ENCODE assay signal across 10 cellular contexts in the genomic region with DNA sequence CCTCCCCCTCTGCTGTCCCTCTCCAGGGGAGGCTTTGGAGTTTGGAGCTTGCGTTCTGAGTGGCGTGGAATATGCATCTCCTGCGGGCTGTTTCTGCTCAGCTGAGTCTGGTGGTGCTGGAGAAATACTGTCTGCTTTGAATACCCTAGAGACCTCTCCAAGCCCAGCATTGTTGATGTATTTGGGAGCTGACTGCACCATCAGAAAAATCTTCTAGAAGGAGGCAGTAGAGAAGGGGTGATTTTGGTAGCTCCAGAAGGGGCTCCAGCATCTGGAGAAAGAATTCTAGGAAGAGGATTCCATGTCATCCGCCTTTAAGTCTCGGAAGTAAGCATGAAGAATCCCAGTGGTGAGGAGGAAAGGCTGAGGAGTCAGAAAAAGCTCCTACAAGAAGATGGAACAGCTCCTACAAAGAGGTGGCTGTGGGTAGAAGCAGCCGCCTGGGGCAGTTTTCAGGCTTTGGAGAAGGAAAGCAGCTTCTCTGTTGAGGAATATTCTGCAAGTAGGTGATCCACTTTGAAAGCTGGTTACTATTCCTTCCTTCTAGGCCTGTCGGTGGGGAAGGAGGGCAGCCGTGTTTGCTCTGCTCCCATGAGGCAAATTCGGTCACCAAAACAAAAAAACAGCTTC. TPM values are rescaled to one million over a fixed set of nuclear protein-coding genes. Genes with fewer than 3 reads are reported as not detected.
DNase-seq lines count a peak whose midpoint lies in the region; ATAC-seq and TF ChIP-seq lines count a peak whose summit lies in the region.
"Had no signal": no experiment of that assay in that cellular context is flagged by ENCODE, and none has a peak within 500 bp of the region (broad histone marks: within the 10 kb centered on the region; RNA-seq: fewer than 3 reads in every experiment).

No MANE protein-coding gene starts in this region.

- H3K23ac ChIP-seq in mesenchymal stem cell (ENCODE audit: low read length in 2 of 2) = no peak overlapping the region

- no peak overlapping the region for H3K18ac ChIP-seq in mesenchymal stem cell (ENCODE audit: low read depth in 1 of 2, low read length in 2 of 2)

- peak overlapping the region in 6 of 7 donors; percentile 51 to 84 (median 78) for H3K27ac Mint-ChIP-seq in CD4-positive, alpha-beta memory T cell
- peak overlapping the region; percentile 88 to 94 for H3K27ac Mint-ChIP-seq in T-cell

- H3K27me3 ChIP-seq in CD4-positive, alpha-beta memory T cell (ENCODE audit: insufficient read depth, low read length) = no peaks in the 10 kb centered on the region
- no peaks in the 10 kb centered on the region for H3K27me3 ChIP-seq in heart right ventricle
- H3K27me3 ChIP-seq in sigmoid colon = no peaks in the 10 kb centered on the region
- no peaks in the 10 kb centered on the region for H3K27me3 ChIP-seq in mesenchymal stem cell (ENCODE audit: control insufficient read depth in 1 of 2, insufficient read depth in 1 of 2, low read length in 2 of 2)

- H4K91ac ChIP-seq in mesenchymal stem cell (ENCODE audit: low read length) = no peak overlapping the region

- 60 to 64% methylated on average over 9 of the region's 9 CpGs for WGBS in heart right ventricle, 2 donors
- WGBS in sigmoid colon, 2 donors = 19 to 55% methylated on average over 9 of the region's 9 CpGs
- WGBS in mesenchymal stem cell = 91% methylated on average over 9 of the region's 9 CpGs

- H2BK12ac ChIP-seq in mesenchymal stem cell (ENCODE audit: low read length in 2 of 2) = no peak overlapping the region

- no peak overlapping the region for H2BK120ac ChIP-seq in mesenchymal stem cell (ENCODE audit: low read depth, low read length)

- no peak for TF ChIP-seq EP300 in sigmoid colon (IDR thresholded peaks at IDR 0.05)

- H3K4me1 Mint-ChIP-seq in CD4-positive, alpha-beta memory T cell = peaks cover 43 to 62% (median 54%) of the 10 kb centered on the region in 4 donors
- H3K4me1 Mint-ChIP-seq in T-cell = peaks cover 14 to 51% (median 49%) of the 10 kb centered on the region in 3 donors

- POLR2A ChIA-PET in CD4-positive, alpha-beta memory T cell (lab: Charles Lee; ENCODE audit: partially characterized antibody) = interaction anchor here (0.7 to 6.3 kb wide), 5 partner anchors 8 to 95 kb away, joined by 3 to 53 read pairs (median 3); a partner anchor contains a TSS
- POLR2A ChIA-PET in T-cell (lab: Charles Lee) = interaction anchor here in 1 of 2 donors (1.5 kb wide), 1 partner anchor 8 kb away, joined by 5 read pairs; no protein-coding TSS in a partner anchor

- H3K4me3 ChIP-seq in CD4-positive, alpha-beta memory T cell (ENCODE audit: low read length in 2 of 2) = no peak overlapping the region
- H3K4me3 ChIP-seq in heart right ventricle (peak overlapping the region in 4 of 10 donors; percentile 3 to 20 (median 8)), sigmoid colon (no peak overlapping the region), mesenchymal stem cell (ENCODE audit: insufficient read depth in 1 of 2, low read depth in 1 of 2, low read length in 2 of 2) (no peak overlapping the region)

- H3K27ac ChIP-seq in CD4-positive, alpha-beta memory T cell (ENCODE audit: low read depth, low read length) = no peak overlapping the region
- peak overlapping the region; percentile 5 to 77 (median 54) for H3K27ac ChIP-seq in heart right ventricle
- peak overlapping the region in 3 of 4 donors; percentile 73 to 92 (median 87) for H3K27ac ChIP-seq in sigmoid colon
- no peak overlapping the region for H3K27ac ChIP-seq in mesenchymal stem cell (ENCODE audit: low read length, poor library complexity, severe bottlenecking)

- no peaks in the 10 kb centered on the region for H3K9me3 ChIP-seq in CD4-positive, alpha-beta memory T cell (ENCODE audit: control insufficient read depth in 1 of 2, low read length in 2 of 2)
- no peaks in the 10 kb centered on the region for H3K9me3 ChIP-seq in heart right ventricle
- no peaks in the 10 kb centered on the region for H3K9me3 ChIP-seq in sigmoid colon
- H3K9me3 ChIP-seq in mesenchymal stem cell (ENCODE audit: control insufficient read depth, low read length) = no peaks in the 10 kb centered on the region

- TF ChIP-seq CTCF in heart right ventricle (IDR thresholded peaks at IDR 0.05) (no peak), sigmoid colon (IDR thresholded peaks at IDR 0.05) (no peak)

- H3K4ac ChIP-seq in mesenchymal stem cell (ENCODE audit: low read depth in 1 of 2, low read length in 2 of 2) = no peak overlapping the region

- intact Hi-C loops in CD4-positive, alpha-beta memory T cell (cut with micrococcal nuclease) = loop anchor here (1.0 kb wide), 1 partner anchor 9 kb away; no protein-coding TSS in a partner anchor
- intact Hi-C loops in heart right ventricle (cut with DNase I) = loop anchor here in 1 of 10 donors (2.0 kb wide), 1 partner anchor 33 kb away; no protein-coding TSS in a partner anchor
- intact Hi-C loops in sigmoid colon (cut with DNase I) = no loop called here

- no peak overlapping the region for H3K9ac ChIP-seq in mesenchymal stem cell (ENCODE audit: low read length)

- no peak overlapping the region for H2BK15ac ChIP-seq in mesenchymal stem cell (ENCODE audit: low read depth, poor library complexity, severe bottlenecking)

- peaks cover 5% of the 10 kb centered on the region for H3K36me3 ChIP-seq in CD4-positive, alpha-beta memory T cell (ENCODE audit: insufficient read depth, low read length)
- H3K36me3 ChIP-seq in heart right ventricle (peaks cover 0 to 39% (median 8%) of the 10 kb centered on the region in 9 donors), sigmoid colon (peaks cover 0 to 25% (median 10%) of the 10 kb centered on the region in 4 donors), mesenchymal stem cell (ENCODE audit: control insufficient read depth in 1 of 2, insufficient read depth in 2 of 2, low read depth in 1 of 2, low read length in 2 of 2) (peaks cover 24 to 28% of the 10 kb centered on the region in 2 experiments)

- H3K4me2 ChIP-seq in mesenchymal stem cell (ENCODE audit: low read length, poor library complexity, severe bottlenecking) = no peak overlapping the region

- peaks cover 17 to 40% of the 10 kb centered on the region in 2 donors for H3K36me3 Mint-ChIP-seq in CD4-positive, alpha-beta memory T cell
- H3K36me3 Mint-ChIP-seq in T-cell = peaks cover 19% of the 10 kb centered on the region

- no peak overlapping the region for H4K8ac ChIP-seq in mesenchymal stem cell (ENCODE audit: low read length)

- CTCF ChIA-PET in CD4-positive, alpha-beta memory T cell (lab: Charles Lee; ENCODE audit: partially characterized antibody) = interaction anchor here (1.2 to 3.4 kb wide), 5 partner anchors 10 to 34 kb away, joined by 3 to 14 read pairs (median 6); no protein-coding TSS in a partner anchor
- CTCF ChIA-PET in T-cell (lab: Charles Lee) = interaction anchor here (0.5 to 1.6 kb wide), 3 partner anchors 34 to 1193 kb away, joined by 3 to 5 read pairs (median 5); no protein-coding TSS in a partner anchor

- no peak overlapping the region for H2AK5ac ChIP-seq in mesenchymal stem cell (ENCODE audit: low read length, severe bottlenecking)

- no peak for ATAC-seq in T-cell (replicated peaks in 1 of 4)
- ATAC-seq in heart right ventricle = peak in 5 of 8 donors; percentile 6 to 57 (median 26)
- no peak for ATAC-seq in GM19324 (IDR thresholded peaks at IDR 0.05; ENCODE audit: low FRiP score, unreplicated experiment)
- ATAC-seq: activated T-cell treated with anti-CD3 and anti-CD28 coated beads, Interleukin-2, amount 50 U/mL, for 4 hours had no signal

- peak overlapping the region in 2 of 8 donors; percentile 38 to 48 for H3K4me3 Mint-ChIP-seq in CD4-positive, alpha-beta memory T cell
- peak overlapping the region in 1 of 3 donors; percentile 86 for H3K4me3 Mint-ChIP-seq in T-cell
- H3K4me3 Mint-ChIP-seq: activated T-cell treated with anti-CD3 and anti-CD28 coated beads, Interleukin-2, amount 50 U/mL, for 4 hours had no signal

- no peak for DNase-seq in CD4-positive, alpha-beta memory T cell
- DNase-seq in T-cell = no peak
- no peak for DNase-seq in heart right ventricle
- DNase-seq in sigmoid colon = no peak
- no peak for DNase-seq in SIG-M5 treated with dmso at 0.1 percent for 504 hours (lab: John Stamatoyannopoulos, UW; ENCODE audit: unreplicated experiment)
- no peak for DNase-seq in mesenchymal stem cell
- no peak for DNase-seq in cerebellar nuclear complex (lab: John Stamatoyannopoulos, UW)
- DNase-seq: activated T-cell treated with anti-CD3 and anti-CD28 coated beads, Interleukin-2, amount 50 U/mL, for 4 hours; C1 segment of cervical spinal cord had no signal

- no peaks in the 10 kb centered on the region for H3K9me3 Mint-ChIP-seq in CD4-positive, alpha-beta memory T cell
- no peaks in the 10 kb centered on the region for H3K9me3 Mint-ChIP-seq in T-cell
- H3K9me3 Mint-ChIP-seq: activated T-cell treated with anti-CD3 and anti-CD28 coated beads, Interleukin-2, amount 50 U/mL, for 4 hours had no signal

- H3K79me1 ChIP-seq in mesenchymal stem cell (replicated peaks; ENCODE audit: low read length, poor library complexity, severe bottlenecking) = peaks cover 26% of the 10 kb centered on the region

- H2BK5ac ChIP-seq in mesenchymal stem cell (ENCODE audit: low read depth, low read length, poor library complexity, severe bottlenecking) = no peak overlapping the region

- TF ChIP-seq POLR2A in sigmoid colon (IDR thresholded peaks at IDR 0.05) = no peak

- peaks cover 73% of the 10 kb centered on the region for H3K4me1 ChIP-seq in CD4-positive, alpha-beta memory T cell (ENCODE audit: insufficient read depth, low read length)
- H3K4me1 ChIP-seq in heart right ventricle (peaks cover 25 to 90% (median 76%) of the 10 kb centered on the region in 9 donors), sigmoid colon (peaks cover 0 to 100% (median 100%) of the 10 kb centered on the region in 4 donors), mesenchymal stem cell (ENCODE audit: control insufficient read depth, insufficient read depth, low read depth, low read length) (peaks cover 21% of the 10 kb centered on the region)

- no peak overlapping the region for H2AFZ ChIP-seq in mesenchymal stem cell (ENCODE audit: low read depth, low read length)

- H3K27me3 Mint-ChIP-seq in CD4-positive, alpha-beta memory T cell = no peaks in the 10 kb centered on the region
- H3K27me3 Mint-ChIP-seq in T-cell = no peaks in the 10 kb centered on the region

- H3K14ac ChIP-seq in mesenchymal stem cell (ENCODE audit: low read length in 2 of 2) = no peak overlapping the region

RNA-seq across cellular contexts. Expression of a gene that starts 9.7 kb away (rescaled TPM):
- total RNA-seq in CD4-positive, alpha-beta memory T cell = 10 to 100 TPM; 79.5 to 88.1 TPM
- polyA plus RNA-seq in CD4-positive, alpha-beta memory T cell = 10 to 100 TPM in 1 of 2 donors, 1 to 10 TPM in 1; 2.7 to 23.8 TPM
- 100 to 1,000 TPM in 2 of 5 donors, 10 to 100 TPM in 3; 87.9 to 113 (median 98.3) TPM for total RNA-seq in T-cell
- 10 to 100 TPM; 17.3 to 37.9 (median 20.9) TPM for total RNA-seq in heart right ventricle
- polyA plus RNA-seq in heart right ventricle = 10 to 100 TPM; 11.5 to 26.6 TPM
- total RNA-seq in sigmoid colon = 10 to 100 TPM; 32.9 to 87.5 (median 57.3) TPM
- polyA plus RNA-seq in sigmoid colon = 100 to 1,000 TPM in 1 of 3 donors, 10 to 100 TPM in 2; 15.6 to 141 (median 35.4) TPM
- 61.2 TPM for polyA plus RNA-seq in mesenchymal stem cell (2013, experiment 1 of 2)
- 58.9 TPM for polyA plus RNA-seq in mesenchymal stem cell (2013, experiment 2 of 2)

Comparison
In these comparisons a context has a peak if more than half of its experiments do, and no peak if none do; other contexts are left out.
1. H3K27ac ChIP-seq: peak in heart right ventricle (10 of 10) and sigmoid colon (3 of 4); none in CD4-positive, alpha-beta memory T cell (single experiment) and mesenchymal stem cell (single experiment).
2. ATAC-seq: peak in heart right ventricle (5 of 8); none in T-cell (0 of 4) and GM19324 (single experiment).